ENCODE assay signal across 8 cellular contexts in the genomic region with DNA sequence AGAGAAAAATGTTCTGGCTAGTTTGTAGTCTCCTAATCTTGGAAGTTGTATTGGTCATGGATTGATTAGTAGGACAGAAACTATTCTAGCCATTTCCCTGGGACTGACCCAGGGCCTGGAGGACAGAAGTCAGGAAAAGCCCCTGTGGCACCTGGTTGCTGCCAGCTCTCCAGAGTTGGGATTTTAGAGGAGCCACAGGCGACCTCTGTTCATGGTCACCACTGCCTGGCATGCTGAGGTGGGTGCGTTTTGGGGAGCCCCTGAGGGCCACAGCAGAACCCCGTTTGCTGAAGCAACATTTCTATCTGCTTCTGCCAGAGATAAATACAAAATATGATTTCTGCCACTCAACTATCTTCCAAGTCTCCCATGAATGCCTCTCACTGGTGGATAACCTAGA.
"Had no signal": no experiment of that assay in that cellular context is flagged by ENCODE, and none has a peak within 500 bp of the region (broad histone marks: within the 10 kb centered on the region; RNA-seq: fewer than 3 reads in every experiment).

No MANE protein-coding gene starts in this region.

- H3K27ac Mint-ChIP-seq: IgD-negative memory B cell had no signal

- DNase-seq: GM23248, H9, HCEC 1CT, KBM-7 had no signal

- H3K4me3 ChIP-seq: GM23248 had no signal

- H3K27ac ChIP-seq: GM23248, HL-60, KMS-11 had no signal

- H3K4me3 Mint-ChIP-seq: H9, IgD-negative memory B cell had no signal

- H3K9ac ChIP-seq: GM23248, KMS-11 had no signal

- H3K9me3 Mint-ChIP-seq: H9, IgD-negative memory B cell had no signal

- ATAC-seq: HepG2 had no signal
